In genomic region chrX:30309139-30309571, GRCh38 we compare ENCODE assay signal across 12 cellular contexts. TPM values are rescaled to one million over a fixed set of nuclear protein-coding genes. Genes with fewer than 3 reads are reported as not detected.
DNase-seq lines count a peak whose midpoint lies in the region; ATAC-seq and TF ChIP-seq lines count a peak whose summit lies in the region.
"Had no signal": no experiment of that assay in that cellular context is flagged by ENCODE, and none has a peak within 500 bp of the region (broad histone marks: within the 10 kb centered on the region; RNA-seq: fewer than 3 reads in every experiment).

NR0B1 (minus strand) TSS chrX:30309390; CDS start chrX:30309363, 27 bp downstream.

- no peak for TF ChIP-seq POLR2A in thyroid gland (IDR thresholded peaks at IDR 0.05)

- H3K9ac ChIP-seq in rectal smooth muscle tissue (ENCODE audit: low read length), result no peak within 1 kb of the TSS
- H3K9ac ChIP-seq: KMS-11, parathyroid adenoma had no signal

- H3K4me1 ChIP-seq in rectal smooth muscle tissue (ENCODE audit: control insufficient read depth, insufficient read depth, low read length) (no peaks in the 10 kb centered on the region), thyroid gland (no peaks in the 10 kb centered on the region)
- H3K4me1 ChIP-seq: parathyroid adenoma had no signal

- TF ChIP-seq CTCF in foreskin fibroblast (IDR thresholded peaks at IDR 0.05; ENCODE audit: low read depth, low read length) (no peak), thyroid gland (IDR thresholded peaks at IDR 0.05) (no peak)

- H3K27ac ChIP-seq in rectal smooth muscle tissue (ENCODE audit: low read depth, low read length) (no peak within 1 kb of the TSS), thyroid gland (no peak within 1 kb of the TSS)
- H3K27ac ChIP-seq: KMS-11, parathyroid adenoma had no signal

- H3K4me3 ChIP-seq in foreskin fibroblast (ENCODE audit: low read depth in 1 of 2, low read length in 2 of 2) (peak within 1 kb of the TSS; percentile 17 to 45), rectal smooth muscle tissue (ENCODE audit: low read length) (peak within 1 kb of the TSS; percentile 13), thyroid gland (replicated peaks in 1 of 3) (no peak within 1 kb of the TSS)

- intact Hi-C loops in thyroid gland (cut with DNase I), result no loop called here

- no CpG with 5 or more reads among the region's 46 CpGs for WGBS in thyroid gland, 2 donors

- DNase-seq in NCI-H774 (lab: John Stamatoyannopoulos, UW) (peak; percentile 72), foreskin fibroblast (peak in 1 of 2 donors; percentile 62), thyroid gland (no peak), midbrain (lab: John Stamatoyannopoulos, UW) (no peak), COLO829 (ENCODE audit: low spot score) (no peak), SKM-1 treated with dmso at 0.1 percent for 144 hours (lab: John Stamatoyannopoulos, UW; ENCODE audit: unreplicated experiment) (no peak)
- DNase-seq: activated T-cell treated with anti-CD3 and anti-CD28 coated beads, Interleukin-2, amount 50 U/mL, for 1 hour had no signal

- H3K27me3 ChIP-seq in rectal smooth muscle tissue (ENCODE audit: control insufficient read depth, insufficient read depth, low read length), result no peaks in the 10 kb centered on the region
- peaks cover 6% of the 10 kb centered on the region for H3K27me3 ChIP-seq in thyroid gland

- H3K9me3 ChIP-seq in thyroid gland, result no peaks in the 10 kb centered on the region

- H3K36me3 ChIP-seq in rectal smooth muscle tissue (ENCODE audit: control insufficient read depth, insufficient read depth, low read length), result no peaks in the 10 kb centered on the region
- no peaks in the 10 kb centered on the region for H3K36me3 ChIP-seq in thyroid gland

- peak; percentile 36 for ATAC-seq in GM18868 (IDR thresholded peaks at IDR 0.05; ENCODE audit: unreplicated experiment)
- ATAC-seq: stimulated activated memory B cell treated with anti-CD40 and anti-IgM and Interleukin-4, amounts not matched to agents 10 μg/mL and 1 μg/mL and 100 μg/mL, for 72 hours had no signal

RNA-seq across cellular contexts. Expression of gene NR0B1, which starts in this region (rescaled TPM):
- under 1 TPM in 1 of 4 donors, not detected in 3; 0.13 TPM for total RNA-seq in thyroid gland

Comparison
In these comparisons a context has a peak if more than half of its experiments do, and no peak if none do; other contexts are left out.
1. H3K4me3 ChIP-seq: peak in foreskin fibroblast (2 of 2) and rectal smooth muscle tissue (single experiment); none in thyroid gland (0 of 3).